9 cellular contexts compared by ENCODE assay signal in the genomic region with DNA sequence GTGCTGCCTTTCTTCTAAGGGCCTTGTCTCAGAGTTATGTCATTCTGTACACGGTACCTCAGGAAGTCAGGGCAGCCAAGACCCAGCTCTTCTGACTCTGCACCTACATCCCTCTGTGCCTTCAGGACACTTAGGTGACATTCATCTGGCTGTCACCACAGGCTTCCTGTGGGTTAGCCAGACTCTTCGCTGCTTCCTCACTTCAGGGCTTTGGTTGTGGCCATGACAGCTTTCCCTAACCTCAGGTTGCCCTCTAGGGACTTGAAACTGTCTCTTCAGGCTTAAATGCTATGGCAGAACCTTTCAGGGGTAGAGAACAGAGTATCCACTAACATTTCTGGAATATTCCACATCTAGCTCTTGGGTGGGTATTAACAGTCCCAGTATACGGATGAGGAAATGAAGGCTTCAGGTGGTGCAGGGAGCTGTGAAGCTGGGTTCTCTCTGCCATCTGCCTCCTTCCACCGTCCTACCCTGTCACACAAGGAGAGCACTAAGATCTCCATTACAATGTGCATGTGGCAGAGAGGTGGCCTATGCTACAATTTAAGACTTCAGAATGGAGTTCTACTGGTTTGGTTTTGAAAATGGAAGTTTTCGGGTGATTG. TPM values are rescaled to one million over a fixed set of nuclear protein-coding genes. Genes with fewer than 3 reads are reported as not detected.
DNase-seq lines count a peak whose midpoint lies in the region; ATAC-seq and TF ChIP-seq lines count a peak whose summit lies in the region.
"Had no signal": no experiment of that assay in that cellular context is flagged by ENCODE, and none has a peak within 500 bp of the region (broad histone marks: within the 10 kb centered on the region; RNA-seq: fewer than 3 reads in every experiment).

No MANE protein-coding gene starts in this region.

- H3K27ac Mint-ChIP-seq in CD14-positive monocyte (peak overlapping the region in 2 of 7 donors; percentile 5 to 33), endodermal cell (no peak overlapping the region)

- no peaks in the 10 kb centered on the region for H3K9me3 ChIP-seq in endodermal cell (ENCODE audit: control insufficient read depth, low read length)
- H3K9me3 ChIP-seq: MG63 had no signal

- no peaks in the 10 kb centered on the region for H3K27me3 ChIP-seq in endodermal cell (ENCODE audit: control insufficient read depth, insufficient read depth, low read length, poor library complexity, severe bottlenecking)
- H3K27me3 ChIP-seq: MG63 had no signal

- H3K4me1 Mint-ChIP-seq in CD14-positive monocyte (peaks cover 3% of the 10 kb centered on the region), endodermal cell (no peaks in the 10 kb centered on the region)

- H3K4me3 ChIP-seq in endodermal cell (ENCODE audit: low read length), result no peak overlapping the region
- H3K4me3 ChIP-seq: MG63 had no signal

- peak; percentile 62 for ATAC-seq in HG02610 (IDR thresholded peaks at IDR 0.05; ENCODE audit: unreplicated experiment)

- H3K4me3 Mint-ChIP-seq in CD14-positive monocyte (no peak overlapping the region), endodermal cell (no peak overlapping the region)

- no peaks in the 10 kb centered on the region for H3K9me3 Mint-ChIP-seq in CD14-positive monocyte
- no peaks in the 10 kb centered on the region for H3K9me3 Mint-ChIP-seq in endodermal cell

- no peaks in the 10 kb centered on the region for H3K4me1 ChIP-seq in endodermal cell (ENCODE audit: control insufficient read depth, insufficient read depth, low read length)

- peaks cover 88% of the 10 kb centered on the region for H3K36me3 ChIP-seq in endodermal cell (ENCODE audit: control insufficient read depth, insufficient read depth, low read length)

- H3K27ac ChIP-seq in endodermal cell (ENCODE audit: low read depth, low read length), result no peak overlapping the region

- TF ChIP-seq CTCF in CD14-positive monocyte (IDR thresholded peaks at IDR 0.05) (peak; percentile 44), endodermal cell (conservative IDR thresholded peaks at IDR 0.05) (peak; percentile 45)

- DNase-seq in CD14-positive monocyte (ENCODE audit: low spot score) (peak; percentile 59), endodermal cell (peak; percentile 35), SK-N-DZ (ENCODE audit: low spot score) (no peak), hippocampal formation (lab: John Stamatoyannopoulos, UW) (no peak), AG08395 (ENCODE audit: low spot score) (no peak), pons (ENCODE audit: low spot score) (no peak)
- DNase-seq in activated CD4-positive, alpha-beta T cell treated with anti-CD3 and anti-CD28 coated beads for 1 hour, result peak; percentile 27
- DNase-seq: MG63 had no signal

- H3K9ac ChIP-seq in endodermal cell (ENCODE audit: extremely low read depth, low read length, poor library complexity, severe bottlenecking), result no peak overlapping the region

- peaks cover 78 to 89% of the 10 kb centered on the region in 2 donors for H3K36me3 Mint-ChIP-seq in CD14-positive monocyte
- H3K36me3 Mint-ChIP-seq in endodermal cell (ENCODE audit: low read depth), result peaks cover 70% of the 10 kb centered on the region

- intact Hi-C loops in CD14-positive monocyte (cut with micrococcal nuclease), result loop anchor here (2.0 to 10.0 kb wide), 3 partner anchors 37 to 157 kb away; no protein-coding TSS in a partner anchor

- H3K27me3 Mint-ChIP-seq in CD14-positive monocyte (ENCODE audit: low read depth in 3 of 3) (peaks cover 0 to 3% (median 1%) of the 10 kb centered on the region in 3 donors), endodermal cell (ENCODE audit: insufficient read depth) (no peaks in the 10 kb centered on the region)

- WGBS in endodermal cell (ENCODE audit: insufficient coverage in 1 of 2, insufficient read length in 1 of 2), 2 experiments, result 92 to 95% methylated on average over 5 of the region's 5 CpGs

RNA-seq across cellular contexts. Expression of a gene that starts 9.9 kb away (rescaled TPM):
- 1 to 10 TPM in 1 of 2 donors, under 1 TPM in 1; 0.35 to 1.1 TPM for polyA plus RNA-seq in CD14-positive monocyte
- 1 to 10 TPM; 3.4 to 6.4 TPM for total RNA-seq in endodermal cell
- polyA plus RNA-seq in endodermal cell (2013, experiment 1 of 2), result 0.53 TPM
- polyA plus RNA-seq in endodermal cell (2013, experiment 2 of 2), result 1.3 TPM
- polyA plus RNA-seq in SK-N-DZ (2014; cell fraction: cytosol; rRNA removed), result 1.5 and 4.4 TPM in 2 replicates
- not detected in 2 replicates for polyA plus RNA-seq in SK-N-DZ (2014; cell fraction: nucleus; rRNA removed)

RNA-seq across cellular contexts. Expression of a gene that starts 10.0 kb away (rescaled TPM):
- not detected for polyA plus RNA-seq in CD14-positive monocyte
- 1 to 10 TPM; 6.8 to 8.4 TPM for total RNA-seq in endodermal cell
- 8.8 TPM for polyA plus RNA-seq in endodermal cell (2013, experiment 1 of 2)
- polyA plus RNA-seq in endodermal cell (2013, experiment 2 of 2), result 6.4 TPM
- 2.0 and 3.7 TPM in 2 replicates for polyA plus RNA-seq in SK-N-DZ (2014; cell fraction: cytosol; rRNA removed)
- 16.0 and 26.5 TPM in 2 replicates for polyA plus RNA-seq in SK-N-DZ (2014; cell fraction: nucleus; rRNA removed)

RNA-seq across cellular contexts. Expression of a gene that starts 22.0 kb away (rescaled TPM):
- 10 to 100 TPM; 19.0 to 23.7 TPM for polyA plus RNA-seq in CD14-positive monocyte
- 10 to 100 TPM; 61.7 to 68.3 TPM for total RNA-seq in endodermal cell
- 50.2 TPM for polyA plus RNA-seq in endodermal cell (2013, experiment 1 of 2)
- polyA plus RNA-seq in endodermal cell (2013, experiment 2 of 2), result 46.6 TPM
- 56.8 and 61.3 TPM in 2 replicates for polyA plus RNA-seq in SK-N-DZ (2014; cell fraction: cytosol; rRNA removed)
- polyA plus RNA-seq in SK-N-DZ (2014; cell fraction: nucleus; rRNA removed), result 58.1 and 69.7 TPM in 2 replicates

RNA-seq across cellular contexts. Expression of a gene that starts 36.2 kb away (rescaled TPM):
- polyA plus RNA-seq in CD14-positive monocyte, result 10 to 100 TPM; 13.9 to 40.3 TPM
- total RNA-seq in endodermal cell, result 100 to 1,000 TPM; 484 to 543 TPM
- polyA plus RNA-seq in endodermal cell (2013, experiment 1 of 2), result 734 TPM
- 653 TPM for polyA plus RNA-seq in endodermal cell (2013, experiment 2 of 2)
- 288 and 346 TPM in 2 replicates for polyA plus RNA-seq in SK-N-DZ (2014; cell fraction: cytosol; rRNA removed)
- 123 and 135 TPM in 2 replicates for polyA plus RNA-seq in SK-N-DZ (2014; cell fraction: nucleus; rRNA removed)

Comparison
In these comparisons a context has a peak if more than half of its experiments do, and no peak if none do; other contexts are left out.
1. DNase-seq: peak in CD14-positive monocyte (single experiment), activated CD4-positive, alpha-beta T cell treated with anti-CD3 and anti-CD28 coated beads for 1 hour (single experiment) and endodermal cell (single experiment); none in SK-N-DZ (single experiment), hippocampal formation (0 of 2), AG08395 (single experiment) and pons (single experiment).